Comparison of ENCODE assay signal across 13 cellular contexts in the genomic region with DNA sequence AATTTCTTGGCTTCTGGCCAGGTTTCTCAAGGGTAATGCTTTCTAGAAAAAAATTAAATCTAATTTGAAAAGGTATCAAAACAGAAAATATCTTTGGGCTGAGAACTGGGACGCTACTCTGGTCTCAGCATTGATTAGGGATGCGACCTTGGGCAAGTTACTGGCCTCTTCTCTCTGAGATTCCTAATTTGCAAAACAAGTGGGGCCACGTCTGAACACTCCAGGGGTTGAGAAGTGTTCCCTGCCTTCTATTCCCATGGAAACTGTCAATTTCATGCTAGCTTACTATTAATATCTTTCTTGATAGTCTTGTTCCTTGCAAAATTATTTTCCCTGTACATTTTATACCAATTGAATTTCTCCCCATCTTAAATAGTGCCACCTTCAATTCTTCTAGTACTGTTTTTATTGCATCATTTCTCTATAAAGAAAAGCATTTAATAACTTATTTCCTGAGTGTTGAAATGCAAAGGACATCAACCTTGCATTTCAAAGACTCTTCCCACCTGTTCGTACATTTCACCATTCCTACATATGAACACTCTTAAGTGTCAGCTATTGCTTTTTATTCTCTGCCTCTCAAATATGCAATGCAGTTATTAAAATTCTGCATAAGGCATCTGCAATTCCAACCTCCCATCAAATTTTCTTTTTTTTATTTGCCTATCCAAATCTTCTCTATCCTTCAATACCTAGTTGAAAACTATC.
"Had no signal": no experiment of that assay in that cellular context is flagged by ENCODE, and none has a peak within 500 bp of the region (broad histone marks: within the 10 kb centered on the region; RNA-seq: fewer than 3 reads in every experiment).

No MANE protein-coding gene starts in this region.

- H3K4me3 ChIP-seq: left ventricle myocardium inferior, ovary, thoracic aorta had no signal

- H3K4me1 ChIP-seq: left ventricle myocardium inferior had no signal

- DNase-seq: activated gamma-delta T cell treated with Interleukin-2 at 50 U/mL for 16 hours; activated naive CD8-positive, alpha-beta T cell treated with anti-CD3 and anti-CD28 coated beads for 36 hours; anterior cingulate cortex; kidney; left ventricle myocardium inferior; mesenchymal stem cell; ovary; retina; stimulated activated CD4-positive, alpha-beta T cell treated with anti-CD3 and anti-CD28 coated beads, Interleukin-15, amount 100 ng/mL, for 24 hours; stimulated activated CD4-positive, alpha-beta T cell treated with anti-CD3 and anti-CD28 coated beads, Interleukin-4, amount 100 ng/mL, for 24 hours; stimulated activated naive CD8-positive, alpha-beta T cell treated with anti-CD3 and anti-CD28 coated beads, Interleukin-15, amount 100 ng/mL, for 72 hours had no signal

- ATAC-seq: activated CD4-positive, CD25-positive, alpha-beta regulatory T cell treated with anti-CD3 and anti-CD28 coated beads, Interleukin-2, amount 50 U/mL, for 24 hours; stimulated activated naive CD8-positive, alpha-beta T cell treated with anti-CD3 and anti-CD28 coated beads, Interleukin-15, amount 100 ng/mL, for 72 hours had no signal

- H3K9me3 ChIP-seq: left ventricle myocardium inferior, ovary, thoracic aorta had no signal

- H3K36me3 ChIP-seq: left ventricle myocardium inferior, ovary, thoracic aorta had no signal

- FAIRE-seq: kidney had no signal

- H3K27me3 ChIP-seq: ovary had no signal

- H3K27ac ChIP-seq: left ventricle myocardium inferior, ovary, thoracic aorta had no signal
